Comparison of ENCODE assay signal across 21 cellular contexts in genomic region chr5:178526796-178527457, GRCh38.
DNase-seq lines count a peak whose midpoint lies in the region; ATAC-seq and TF ChIP-seq lines count a peak whose summit lies in the region.
"Had no signal": no experiment of that assay in that cellular context is flagged by ENCODE, and none has a peak within 500 bp of the region (broad histone marks: within the 10 kb centered on the region; RNA-seq: fewer than 3 reads in every experiment).

No MANE protein-coding gene starts in this region.

- H3K27ac Mint-ChIP-seq in Calu3 (ENCODE audit: unreplicated experiment), result no peak overlapping the region
- H3K27ac Mint-ChIP-seq: activated naive CD4-positive, alpha-beta T cell treated with anti-CD3 and anti-CD28 coated beads for 36 hours; CD8-positive, alpha-beta T cell had no signal

- peaks cover 3% of the 10 kb centered on the region for H3K4me1 ChIP-seq in right cardiac atrium (ENCODE audit: control insufficient read depth, insufficient read depth, low read length)
- H3K4me1 ChIP-seq in psoas muscle, result no peaks in the 10 kb centered on the region
- no peaks in the 10 kb centered on the region for H3K4me1 ChIP-seq in mucosa of descending colon (ENCODE audit: low read depth)
- H3K4me1 ChIP-seq: body of pancreas had no signal

- no peaks in the 10 kb centered on the region for H3K36me3 ChIP-seq in psoas muscle (ENCODE audit: insufficient read depth in 1 of 2, low read depth in 1 of 2)
- no peaks in the 10 kb centered on the region for H3K36me3 ChIP-seq in mucosa of descending colon (ENCODE audit: low read depth)

- CTCF ChIA-PET in Calu3 (lab: Charles Lee), result no interaction called here

- H3K27ac ChIP-seq in right cardiac atrium (ENCODE audit: low read length) (peak overlapping the region; percentile 7), psoas muscle (no peak overlapping the region)
- H3K27ac ChIP-seq: body of pancreas, epithelial cell of prostate, KMS-11, PC-9 had no signal

- no peaks in the 10 kb centered on the region for H3K9me3 Mint-ChIP-seq in Calu3 (ENCODE audit: low read depth, unreplicated experiment)
- H3K9me3 Mint-ChIP-seq: activated naive CD4-positive, alpha-beta T cell treated with anti-CD3 and anti-CD28 coated beads for 36 hours; CD8-positive, alpha-beta T cell had no signal

- no peak overlapping the region for H3K4me3 Mint-ChIP-seq in Calu3 (ENCODE audit: low read depth, unreplicated experiment)
- H3K4me3 Mint-ChIP-seq: activated naive CD4-positive, alpha-beta T cell treated with anti-CD3 and anti-CD28 coated beads for 36 hours; CD8-positive, alpha-beta T cell had no signal

- ATAC-seq in right cardiac atrium (peak; percentile 34 to 38), psoas muscle (peak in 3 of 4 donors; percentile 26 to 59 (median 43)), mucosa of descending colon (no peak)
- ATAC-seq: body of pancreas; CD8-positive, alpha-beta T cell had no signal

- no peaks in the 10 kb centered on the region for H3K27me3 ChIP-seq in right cardiac atrium (ENCODE audit: control insufficient read depth, insufficient read depth)
- H3K27me3 ChIP-seq in psoas muscle (ENCODE audit: insufficient read depth in 3 of 3, low read length in 2 of 3), result peaks cover 0 to under 1% (median 0%) of the 10 kb centered on the region in 3 donors
- H3K27me3 ChIP-seq: body of pancreas had no signal

- no peak for TF ChIP-seq RAD21 in Ishikawa (IDR thresholded peaks at IDR 0.05; ENCODE audit: low read depth)

- WGBS in right cardiac atrium, result 77% methylated on average over 14 of the region's 14 CpGs
- 76 to 84% (median 80%) methylated on average over 14 of the region's 14 CpGs for WGBS in psoas muscle, 3 donors

- peaks cover 21% of the 10 kb centered on the region for H3K27me3 Mint-ChIP-seq in Calu3 (ENCODE audit: unreplicated experiment)

- TF ChIP-seq EP300 in Ishikawa (IDR thresholded peaks at IDR 0.05; ENCODE audit: borderline replicate concordance), result 0 out of 2 replicates have a peak, but pooled peaks have one; percentile 13

- H3K9me3 ChIP-seq in right cardiac atrium (ENCODE audit: control insufficient read depth, low read length), result no peaks in the 10 kb centered on the region
- H3K9me3 ChIP-seq in psoas muscle, result no peaks in the 10 kb centered on the region
- no peaks in the 10 kb centered on the region for H3K9me3 ChIP-seq in mucosa of descending colon
- H3K9me3 ChIP-seq: body of pancreas had no signal

- no peaks in the 10 kb centered on the region for H3K36me3 Mint-ChIP-seq in Calu3 (ENCODE audit: insufficient read depth, unreplicated experiment)
- H3K36me3 Mint-ChIP-seq: CD8-positive, alpha-beta T cell had no signal

- intact Hi-C loops in right cardiac atrium (cut with DNase I) (no loop called here), psoas muscle (cut with DNase I) (no loop called here), mucosa of descending colon (cut with DNase I, micrococcal nuclease) (no loop called here), Calu3 (cut with micrococcal nuclease; ENCODE audit: unreplicated experiment) (no loop called here)

- TF ChIP-seq CTCF in astrocyte of the cerebellum (IDR thresholded peaks at IDR 0.05; ENCODE audit: low read depth, low read length, missing control alignments) (no peak), psoas muscle (IDR thresholded peaks at IDR 0.05) (no peak), mucosa of descending colon (IDR thresholded peaks at IDR 0.05) (no peak), Calu3 (IDR thresholded peaks at IDR 0.05; ENCODE audit: unreplicated experiment) (no peak)

- in situ Hi-C loops in astrocyte of the cerebellum (cut with HindIII; ENCODE audit: low sequenced_read_pairs), result no loop called here

- BruUV-seq in Calu3 (replicated peaks; lab: Mats Ljungman, UMichigan), result no TSS peak

- no peaks in the 10 kb centered on the region for H3K4me1 Mint-ChIP-seq in Calu3 (ENCODE audit: low read depth, unreplicated experiment)

- H3K4me3 ChIP-seq in astrocyte of the cerebellum (ENCODE audit: low read depth, low read length) (no peak overlapping the region), right cardiac atrium (ENCODE audit: low read length) (no peak overlapping the region), psoas muscle (no peak overlapping the region), mucosa of descending colon (no peak overlapping the region)
- H3K4me3 ChIP-seq: body of pancreas, PC-9 had no signal

- DNase-seq in astrocyte of the cerebellum (ENCODE audit: low read depth) (peak; percentile 22), right cardiac atrium (no peak), psoas muscle (no peak), mucosa of descending colon (no peak), NCI-H1436 treated with DMSO at 0.1 percent for 48 hours (lab: John Stamatoyannopoulos, UW) (no peak), NCI-H2029 (lab: John Stamatoyannopoulos, UW) (no peak), Calu3 (no peak)
- DNase-seq: activated CD4-positive, alpha-beta T cell treated with anti-CD3 and anti-CD28 coated beads, Interleukin-2, amount 50 U/mL, for 4 hours; activated naive CD4-positive, alpha-beta T cell treated with anti-CD3 and anti-CD28 coated beads for 36 hours; body of pancreas; CD8-positive, alpha-beta T cell; dermis blood vessel endothelial cell; foreskin melanocyte; NCI-H1105; NCI-H2107; NCI-H526; PC-9; stimulated activated CD4-positive, alpha-beta T cell treated with anti-CD3 and anti-CD28 coated beads, Interleukin-4, amount 100 ng/mL, for 4 hours had no signal

TF ChIP-seq in Ishikawa, 13 proteins besides CTCF, POLR2A, EP300 and RAD21:
- TF ChIP-seq TAF1 (IDR thresholded peaks at IDR 0.05; ENCODE audit: low read depth) (no peak), CEBPB (IDR thresholded peaks at IDR 0.05) (no peak), TCF12 (IDR thresholded peaks at IDR 0.05; ENCODE audit: low read depth) (0 out of 2 replicates have a peak, but pooled peaks have one; percentile 17)
TF ChIP-seq in Ishikawa: peak in this region for 1.
